Comparison of ENCODE assay signal across 1 cellular context in the genomic region with DNA sequence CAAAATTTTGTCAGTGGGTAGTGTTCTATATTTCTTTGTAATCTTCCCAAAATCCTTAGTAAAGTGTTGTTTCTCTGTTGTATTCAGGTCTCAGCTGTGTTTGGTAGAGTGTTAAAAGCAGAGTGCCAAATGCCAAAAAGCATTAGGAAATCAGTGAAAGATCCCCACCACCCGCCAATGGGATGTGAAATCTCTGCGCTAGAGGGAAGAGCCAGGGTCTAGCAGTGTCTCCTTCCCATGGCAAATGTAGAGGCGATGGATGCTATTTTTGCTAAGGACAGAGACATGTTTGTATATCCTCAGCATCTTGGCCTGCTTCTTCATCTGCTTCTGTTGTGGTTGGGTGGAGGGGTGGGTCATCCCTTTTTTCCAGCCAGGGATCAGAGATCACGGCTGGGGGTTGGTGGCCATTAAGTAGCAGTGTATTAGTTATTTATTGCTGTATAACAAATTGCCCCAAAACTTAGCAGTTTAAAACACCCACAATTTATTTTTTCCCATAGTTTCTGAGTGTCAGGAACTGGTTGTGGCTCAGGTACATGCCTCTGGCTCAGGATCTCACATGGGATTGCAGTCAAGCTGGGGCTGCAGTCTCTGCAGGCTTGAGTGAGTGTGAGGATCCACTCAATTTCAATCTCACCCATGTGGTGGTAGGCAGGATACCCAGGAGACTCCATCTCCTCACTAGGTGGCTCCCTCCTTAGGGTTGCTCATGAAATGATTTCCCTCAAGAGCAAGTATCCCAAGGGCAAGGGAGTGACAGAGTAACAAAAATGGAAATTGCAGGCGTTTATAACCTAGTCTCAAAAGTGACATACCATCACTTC.
TF ChIP-seq lines count a peak whose summit lies in the region.

No MANE protein-coding gene starts in this region.

TF ChIP-seq in H1, 55 proteins besides CTCF, POLR2A, EP300 and RAD21:
- TF ChIP-seq HDAC6 (IDR thresholded peaks at IDR 0.05; ENCODE audit: low read depth, low read length) (no peak), ASH2L (IDR thresholded peaks at IDR 0.05; ENCODE audit: low read length) (peak; percentile 45)
